Comparison of ENCODE assay signal across 1 cellular context in the genomic region with DNA sequence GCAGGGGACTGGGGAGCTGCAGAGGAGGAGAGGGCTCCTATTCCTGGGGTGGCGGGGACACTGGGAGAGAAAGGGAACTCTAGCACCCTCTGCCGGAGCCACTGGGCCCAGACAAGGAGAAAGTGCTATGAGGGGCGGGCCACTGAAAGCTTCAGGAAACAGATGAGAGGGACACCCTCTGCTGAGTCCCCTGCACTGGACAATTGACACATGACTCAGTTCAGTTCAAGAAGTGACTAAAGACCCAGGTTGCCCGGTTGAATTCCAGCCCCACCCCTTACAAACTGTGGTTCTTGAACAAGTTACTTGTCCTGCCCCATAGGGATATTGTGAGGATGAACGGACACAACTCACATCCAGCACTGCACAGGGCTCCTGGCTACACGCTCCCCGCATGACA.
A peak's percentile ranks its signal among the peaks of the same experiment; 100 is the strongest.
TF ChIP-seq lines count a peak whose summit lies in the region.

No MANE protein-coding gene starts in this region.

TF ChIP-seq in K562, 482 proteins besides CTCF, POLR2A, EP300 and RAD21 (continued from another document):
- TF ChIP-seq, protein P1, sequence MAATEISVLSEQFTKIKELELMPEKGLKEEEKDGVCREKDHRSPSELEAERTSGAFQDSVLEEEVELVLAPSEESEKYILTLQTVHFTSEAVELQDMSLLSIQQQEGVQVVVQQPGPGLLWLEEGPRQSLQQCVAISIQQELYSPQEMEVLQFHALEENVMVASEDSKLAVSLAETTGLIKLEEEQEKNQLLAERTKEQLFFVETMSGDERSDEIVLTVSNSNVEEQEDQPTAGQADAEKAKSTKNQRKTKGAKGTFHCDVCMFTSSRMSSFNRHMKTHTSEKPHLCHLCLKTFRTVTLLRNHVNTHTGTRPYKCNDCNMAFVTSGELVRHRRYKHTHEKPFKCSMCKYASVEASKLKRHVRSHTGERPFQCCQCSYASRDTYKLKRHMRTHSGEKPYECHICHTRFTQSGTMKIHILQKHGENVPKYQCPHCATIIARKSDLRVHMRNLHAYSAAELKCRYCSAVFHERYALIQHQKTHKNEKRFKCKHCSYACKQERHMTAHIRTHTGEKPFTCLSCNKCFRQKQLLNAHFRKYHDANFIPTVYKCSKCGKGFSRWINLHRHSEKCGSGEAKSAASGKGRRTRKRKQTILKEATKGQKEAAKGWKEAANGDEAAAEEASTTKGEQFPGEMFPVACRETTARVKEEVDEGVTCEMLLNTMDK (IDR thresholded peaks at IDR 0.05; ENCODE audit: borderline replicate concordance, insufficient read depth, low read depth, low read length, poor library complexity, severe bottlenecking): peak; percentile 52
TF ChIP-seq in K562: peak in this region for 2.
